1 cellular context compared by ENCODE assay signal in the genomic region with DNA sequence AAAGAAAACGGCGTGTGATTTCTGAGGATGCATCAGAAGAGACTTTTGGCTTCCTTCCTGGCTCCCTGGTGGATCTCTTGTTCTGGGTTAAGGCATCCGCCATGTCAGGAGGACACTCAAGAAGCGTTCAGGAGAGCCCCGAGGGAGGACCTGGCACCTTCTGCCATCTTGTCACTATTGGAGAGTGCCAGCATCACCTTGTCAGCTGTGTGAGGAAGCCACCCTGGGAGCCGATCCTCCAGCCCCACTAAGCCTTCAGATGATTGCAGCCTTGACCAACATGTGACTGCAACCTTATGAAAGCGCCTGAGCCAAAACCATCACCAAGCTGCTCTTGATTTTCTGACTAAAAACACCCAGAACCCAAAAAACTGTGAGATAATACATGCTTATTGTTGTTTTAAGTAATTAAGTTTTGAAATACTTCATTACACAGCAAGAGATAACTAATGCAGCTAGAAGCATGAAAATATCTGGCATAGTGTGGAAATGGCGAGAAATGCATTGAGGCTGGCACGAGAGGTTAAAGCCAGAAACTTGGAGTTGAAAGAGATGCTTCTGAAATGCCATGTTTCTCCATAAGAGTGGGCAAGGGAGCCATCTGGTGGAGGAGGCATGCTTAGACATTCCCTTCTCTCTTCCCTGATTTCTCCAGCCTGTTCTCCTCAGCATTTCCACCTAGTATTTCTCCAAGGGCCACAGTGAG.
TF ChIP-seq lines count a peak whose summit lies in the region.

No MANE protein-coding gene starts in this region.

TF ChIP-seq in SK-N-SH, 30 proteins besides CTCF, POLR2A, EP300 and RAD21 (continued from another document):
- TF ChIP-seq, protein P1, sequence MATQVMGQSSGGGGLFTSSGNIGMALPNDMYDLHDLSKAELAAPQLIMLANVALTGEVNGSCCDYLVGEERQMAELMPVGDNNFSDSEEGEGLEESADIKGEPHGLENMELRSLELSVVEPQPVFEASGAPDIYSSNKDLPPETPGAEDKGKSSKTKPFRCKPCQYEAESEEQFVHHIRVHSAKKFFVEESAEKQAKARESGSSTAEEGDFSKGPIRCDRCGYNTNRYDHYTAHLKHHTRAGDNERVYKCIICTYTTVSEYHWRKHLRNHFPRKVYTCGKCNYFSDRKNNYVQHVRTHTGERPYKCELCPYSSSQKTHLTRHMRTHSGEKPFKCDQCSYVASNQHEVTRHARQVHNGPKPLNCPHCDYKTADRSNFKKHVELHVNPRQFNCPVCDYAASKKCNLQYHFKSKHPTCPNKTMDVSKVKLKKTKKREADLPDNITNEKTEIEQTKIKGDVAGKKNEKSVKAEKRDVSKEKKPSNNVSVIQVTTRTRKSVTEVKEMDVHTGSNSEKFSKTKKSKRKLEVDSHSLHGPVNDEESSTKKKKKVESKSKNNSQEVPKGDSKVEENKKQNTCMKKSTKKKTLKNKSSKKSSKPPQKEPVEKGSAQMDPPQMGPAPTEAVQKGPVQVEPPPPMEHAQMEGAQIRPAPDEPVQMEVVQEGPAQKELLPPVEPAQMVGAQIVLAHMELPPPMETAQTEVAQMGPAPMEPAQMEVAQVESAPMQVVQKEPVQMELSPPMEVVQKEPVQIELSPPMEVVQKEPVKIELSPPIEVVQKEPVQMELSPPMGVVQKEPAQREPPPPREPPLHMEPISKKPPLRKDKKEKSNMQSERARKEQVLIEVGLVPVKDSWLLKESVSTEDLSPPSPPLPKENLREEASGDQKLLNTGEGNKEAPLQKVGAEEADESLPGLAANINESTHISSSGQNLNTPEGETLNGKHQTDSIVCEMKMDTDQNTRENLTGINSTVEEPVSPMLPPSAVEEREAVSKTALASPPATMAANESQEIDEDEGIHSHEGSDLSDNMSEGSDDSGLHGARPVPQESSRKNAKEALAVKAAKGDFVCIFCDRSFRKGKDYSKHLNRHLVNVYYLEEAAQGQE (IDR thresholded peaks at IDR 0.05; ENCODE audit: low read depth, low read length): no peak
- no peak for TF ChIP-seq GATA2 (CRISPR knock-in tag; IDR thresholded peaks at IDR 0.05)
- TF ChIP-seq MXI1 (IDR thresholded peaks at IDR 0.05; ENCODE audit: low read depth, low read length): peak; percentile 34; the same call in 1 of the 2 replicates
TF ChIP-seq in SK-N-SH: peak in this region for 2.
